ENCODE assay signal across 7 cellular contexts in genomic region chr19:621191-621590, GRCh38. TPM values are rescaled to one million over a fixed set of nuclear protein-coding genes. Genes with fewer than 3 reads are reported as not detected.
"Had no signal": no experiment of that assay in that cellular context is flagged by ENCODE, and none has a peak within 500 bp of the region (broad histone marks: within the 10 kb centered on the region; RNA-seq: fewer than 3 reads in every experiment).

No MANE protein-coding gene starts in this region.

RNA-seq across cellular contexts. Expression of gene FGF22, which starts 18.5 kb away (rescaled TPM):
- total RNA-seq: thyroid gland, transverse colon, urinary bladder, vagina had no signal

RNA-seq across cellular contexts. Expression of gene HCN2, which starts 31.5 kb away (rescaled TPM):
- total RNA-seq: subcutaneous adipose tissue, thoracic aorta, thyroid gland, ureter had no signal
